ENCODE assay signal across 15 cellular contexts in genomic region chr1:17874665-17875064, GRCh38.
A peak's percentile ranks its signal among the peaks of the same experiment; 100 is the strongest.
DNase-seq lines count a peak whose midpoint lies in the region; ATAC-seq and TF ChIP-seq lines count a peak whose summit lies in the region.
"Had no signal": no experiment of that assay in that cellular context is flagged by ENCODE, and none has a peak within 500 bp of the region (broad histone marks: within the 10 kb centered on the region; RNA-seq: fewer than 3 reads in every experiment).

No MANE protein-coding gene starts in this region.

- TF ChIP-seq CTCF in AG10803 (conservative IDR thresholded peaks at IDR 0.05; ENCODE audit: low read length): no peak

- peak overlapping the region; percentile 53 for H3K4me3 ChIP-seq in AG10803 (ENCODE audit: low read length)
- H3K4me3 ChIP-seq: psoas muscle, thoracic aorta had no signal

- ATAC-seq in activated CD4-positive, CD25-positive, alpha-beta regulatory T cell treated with anti-CD3 and anti-CD28 coated beads, Interleukin-2, amount 50 U/mL, for 24 hours: no peak
- no peak for ATAC-seq in left lobe of liver
- ATAC-seq: activated CD8-positive, alpha-beta T cell treated with anti-CD3 and anti-CD28 coated beads for 36 hours; psoas muscle; T-cell had no signal

- peak; percentile 99 for DNase-seq in AG10803 (ENCODE audit: low read depth)
- DNase-seq in NCI-H526 treated with DMSO at 0.1 percent for 48 hours (lab: John Stamatoyannopoulos, UW): peak; percentile 1
- peak; percentile 52 for DNase-seq in epidermal melanocyte (ENCODE audit: insufficient read length, low spot score)
- peak; percentile 63 for DNase-seq in myocyte (ENCODE audit: low read depth)
- no peak for DNase-seq in left lobe of liver (ENCODE audit: low spot score)
- no peak for DNase-seq in C1 segment of cervical spinal cord (lab: John Stamatoyannopoulos, UW)
- no peak for DNase-seq in Kasumi-1 (lab: John Stamatoyannopoulos, UW)
- DNase-seq: activated CD8-positive, alpha-beta T cell treated with anti-CD3 and anti-CD28 coated beads for 36 hours; COR-L47; NCI-H1092; NCI-H748 treated with DMSO at 0.1 percent for 48 hours; psoas muscle; T-cell had no signal

Comparison
In these comparisons a context has a peak if more than half of its experiments do, and no peak if none do; other contexts are left out.
1. DNase-seq: peak in AG10803 (single experiment), NCI-H526 treated with DMSO at 0.1 percent for 48 hours (single experiment), epidermal melanocyte (single experiment) and myocyte (single experiment); none in left lobe of liver (single experiment), C1 segment of cervical spinal cord (0 of 14) and Kasumi-1 (0 of 2).